In the genomic region with DNA sequence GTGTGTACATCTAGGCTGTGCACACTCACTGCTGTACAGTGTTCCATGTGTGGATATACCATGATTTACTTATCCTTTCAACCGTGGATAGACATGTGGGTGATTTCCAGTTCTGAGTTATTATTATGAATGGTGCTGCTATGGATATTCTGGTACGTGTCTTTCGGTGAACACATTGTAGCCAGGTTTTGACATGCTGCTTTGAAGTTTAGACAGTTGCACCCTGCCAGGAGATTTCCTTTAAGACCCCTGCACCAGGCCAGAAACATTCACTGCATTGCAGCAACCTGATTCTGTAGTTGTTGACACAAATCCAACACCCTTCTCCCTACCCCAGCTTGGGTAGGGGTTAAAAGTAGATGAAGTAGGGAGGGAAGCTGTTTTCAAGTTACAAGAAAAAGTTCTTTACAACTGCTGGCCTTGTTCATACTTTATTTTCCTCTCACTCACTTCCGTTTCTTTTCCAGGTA, we compare ENCODE assay signal across 10 cellular contexts. TPM values are rescaled to one million over a fixed set of nuclear protein-coding genes. Genes with fewer than 3 reads are reported as not detected.
DNase-seq lines count a peak whose midpoint lies in the region; ATAC-seq, FAIRE-seq and TF ChIP-seq lines count a peak whose summit lies in the region.
"Had no signal": no experiment of that assay in that cellular context is flagged by ENCODE, and none has a peak within 500 bp of the region (broad histone marks: within the 10 kb centered on the region; RNA-seq: fewer than 3 reads in every experiment).

No MANE protein-coding gene starts in this region.

- H3K9me3 ChIP-seq in neural progenitor cell (ENCODE audit: low read depth) = no peaks in the 10 kb centered on the region
- H3K9me3 ChIP-seq: right atrium auricular region had no signal

- peak overlapping the region; percentile 92 for H3K27ac Mint-ChIP-seq in activated CD4-positive, alpha-beta T cell treated with anti-CD3 and anti-CD28 coated beads for 36 hours
- peak overlapping the region; percentile 61 to 94 for H3K27ac Mint-ChIP-seq in stimulated activated naive CD8-positive, alpha-beta T cell treated with anti-CD3 and anti-CD28 coated beads, Interleukin-15, amount 100 ng/mL, for 72 hours
- no peak overlapping the region for H3K27ac Mint-ChIP-seq in neural progenitor cell

- H3K9me3 Mint-ChIP-seq in activated CD4-positive, alpha-beta T cell treated with anti-CD3 and anti-CD28 coated beads for 36 hours (ENCODE audit: low read depth) = peaks cover 7% of the 10 kb centered on the region
- peaks cover 3 to 9% of the 10 kb centered on the region in 2 donors for H3K9me3 Mint-ChIP-seq in stimulated activated naive CD8-positive, alpha-beta T cell treated with anti-CD3 and anti-CD28 coated beads, Interleukin-15, amount 100 ng/mL, for 72 hours
- peaks cover 1% of the 10 kb centered on the region for H3K9me3 Mint-ChIP-seq in neural progenitor cell

- H3K27me3 Mint-ChIP-seq in activated CD4-positive, alpha-beta T cell treated with anti-CD3 and anti-CD28 coated beads for 36 hours = no peaks in the 10 kb centered on the region
- H3K27me3 Mint-ChIP-seq in stimulated activated naive CD8-positive, alpha-beta T cell treated with anti-CD3 and anti-CD28 coated beads, Interleukin-15, amount 100 ng/mL, for 72 hours = no peaks in the 10 kb centered on the region
- H3K27me3 Mint-ChIP-seq in neural progenitor cell (ENCODE audit: insufficient read depth, low read depth) = no peaks in the 10 kb centered on the region

- no peaks in the 10 kb centered on the region for H3K36me3 Mint-ChIP-seq in activated CD4-positive, alpha-beta T cell treated with anti-CD3 and anti-CD28 coated beads for 36 hours (ENCODE audit: low read depth)
- H3K36me3 Mint-ChIP-seq in neural progenitor cell = no peaks in the 10 kb centered on the region

- H3K4me3 ChIP-seq in bronchial epithelial cell (ENCODE audit: low read depth, low read length) (no peak overlapping the region), neural progenitor cell (no peak overlapping the region)
- H3K4me3 ChIP-seq: right atrium auricular region had no signal

- no peak for FAIRE-seq in bronchial epithelial cell (lab: Jason Lieb, UNC)

- peak; percentile 30 for DNase-seq in activated CD4-positive, alpha-beta T cell treated with anti-CD3 and anti-CD28 coated beads for 36 hours
- no peak for DNase-seq in activated CD4-positive, alpha-beta T cell treated with anti-CD3 and anti-CD28 coated beads, Interleukin-2, amount 50 U/mL, for 4 hours
- DNase-seq in bronchial epithelial cell (ENCODE audit: low read depth) (peak; percentile 60), omental fat pad (ENCODE audit: low spot score) (no peak), neural progenitor cell (ENCODE audit: low spot score) (no peak)
- DNase-seq in stimulated activated naive CD8-positive, alpha-beta T cell treated with anti-CD3 and anti-CD28 coated beads, Interleukin-15, amount 100 ng/mL, for 72 hours = peak in 1 of 2 donors; percentile 26
- DNase-seq in NK-92 treated with Interleukin-12 subunit alpha and Interleukin-12 subunit beta, amount 100 ng/mL, for 24 hours (lab: John Stamatoyannopoulos, UW) = no peak
- DNase-seq: SW 1271 had no signal

- no peaks in the 10 kb centered on the region for H3F3A ChIP-seq in neural progenitor cell (ENCODE audit: low read depth)

- no peaks in the 10 kb centered on the region for H3K4me1 ChIP-seq in neural progenitor cell
- H3K4me1 ChIP-seq: right atrium auricular region had no signal

- H3K79me2 ChIP-seq in neural progenitor cell (ENCODE audit: low read depth) = no peaks in the 10 kb centered on the region

- H3K27me3 ChIP-seq in bronchial epithelial cell (ENCODE audit: control insufficient read depth, insufficient read depth, low read length) = no peaks in the 10 kb centered on the region
- no peaks in the 10 kb centered on the region for H3K27me3 ChIP-seq in neural progenitor cell
- H3K27me3 ChIP-seq: right atrium auricular region had no signal

- H3K4me1 Mint-ChIP-seq in activated CD4-positive, alpha-beta T cell treated with anti-CD3 and anti-CD28 coated beads for 36 hours = peaks cover 58% of the 10 kb centered on the region
- H3K4me1 Mint-ChIP-seq in stimulated activated naive CD8-positive, alpha-beta T cell treated with anti-CD3 and anti-CD28 coated beads, Interleukin-15, amount 100 ng/mL, for 72 hours = peaks cover 63% of the 10 kb centered on the region
- peaks cover 18% of the 10 kb centered on the region for H3K4me1 Mint-ChIP-seq in neural progenitor cell

- H3K36me3 ChIP-seq in bronchial epithelial cell (ENCODE audit: control insufficient read depth, insufficient read depth, low read length) (no peaks in the 10 kb centered on the region), neural progenitor cell (no peaks in the 10 kb centered on the region)
- H3K36me3 ChIP-seq: right atrium auricular region had no signal

- no peak for TF ChIP-seq CTCF in bronchial epithelial cell (IDR thresholded peaks at IDR 0.05; ENCODE audit: insufficient read depth, low read length, severe bottlenecking)
- TF ChIP-seq CTCF in omental fat pad (IDR thresholded peaks at IDR 0.05) = no peak
- TF ChIP-seq CTCF in neural progenitor cell (IDR thresholded peaks at IDR 0.05) = no peak

- H3K9ac ChIP-seq in neural progenitor cell = no peak overlapping the region

- H3K4me2 ChIP-seq in neural progenitor cell = no peak overlapping the region

- peak; percentile 64 for ATAC-seq in activated CD4-positive, alpha-beta T cell treated with anti-CD3 and anti-CD28 coated beads for 36 hours
- ATAC-seq in HG03175 (IDR thresholded peaks at IDR 0.05; ENCODE audit: unreplicated experiment) (peak; percentile 27), omental fat pad (ENCODE audit: low FRiP score) (no peak)
- peak; percentile 73 for ATAC-seq in stimulated activated naive CD8-positive, alpha-beta T cell treated with anti-CD3 and anti-CD28 coated beads, Interleukin-15, amount 100 ng/mL, for 72 hours

- peak overlapping the region; percentile 20 for H3K4me3 Mint-ChIP-seq in activated CD4-positive, alpha-beta T cell treated with anti-CD3 and anti-CD28 coated beads for 36 hours
- peak overlapping the region; percentile 62 to 65 for H3K4me3 Mint-ChIP-seq in stimulated activated naive CD8-positive, alpha-beta T cell treated with anti-CD3 and anti-CD28 coated beads, Interleukin-15, amount 100 ng/mL, for 72 hours
- no peak overlapping the region for H3K4me3 Mint-ChIP-seq in neural progenitor cell

- no peak overlapping the region for H3K27ac ChIP-seq in neural progenitor cell
- H3K27ac ChIP-seq: right atrium auricular region had no signal

- POLR2A ChIA-PET in activated CD4-positive, alpha-beta T cell treated with anti-CD3 and anti-CD28 coated beads for 36 hours (lab: Charles Lee) = interaction anchor here (0.6 to 1.2 kb wide), 3 partner anchors 11 to 354 kb away, joined by 3 to 5 read pairs (median 3); a partner anchor contains a TSS

- intact Hi-C loops in activated CD4-positive, alpha-beta T cell treated with anti-CD3 and anti-CD28 coated beads for 36 hours (cut with DNase I, micrococcal nuclease) = loop anchor here (1.0 to 5.0 kb wide), 11 partner anchors 12 to 470 kb away; a partner anchor contains a TSS

- no peak overlapping the region for H2AFZ ChIP-seq in neural progenitor cell (replicated peaks)

- CTCF ChIA-PET in activated CD4-positive, alpha-beta T cell treated with anti-CD3 and anti-CD28 coated beads for 36 hours (lab: Charles Lee) = interaction anchor here (0.6 to 1.7 kb wide), 3 partner anchors 12 to 385 kb away, joined by 3 to 6 read pairs (median 5); a partner anchor contains a TSS

- H4K20me1 ChIP-seq in neural progenitor cell (ENCODE audit: low read depth) = no peaks in the 10 kb centered on the region

RNA-seq across cellular contexts. Expression of a gene that starts 11.8 kb away (rescaled TPM):
- total RNA-seq in activated CD4-positive, alpha-beta T cell treated with anti-CD3 and anti-CD28 coated beads for 36 hours = 100 to 1,000 TPM; 138 to 147 TPM
- total RNA-seq in bronchial epithelial cell (66.2 and 83.5 TPM in 2 replicates), omental fat pad (10 to 100 TPM; 60.8 to 77.8 (median 70.0) TPM), neural progenitor cell (ENCODE audit: low replicate concordance) (230 and 266 TPM in 2 replicates)

RNA-seq across cellular contexts. Expression of a gene that starts 51.0 kb away (rescaled TPM):
- under 1 TPM; 0.25 to 0.40 TPM for total RNA-seq in activated CD4-positive, alpha-beta T cell treated with anti-CD3 and anti-CD28 coated beads for 36 hours
- 0.26 and 0.79 TPM in 2 replicates for total RNA-seq in bronchial epithelial cell
- 1 to 10 TPM; 1.2 to 8.7 (median 1.7) TPM for total RNA-seq in omental fat pad
- total RNA-seq in neural progenitor cell (ENCODE audit: low replicate concordance) = 0.06 and 0.12 TPM in 2 replicates

Comparison
In these comparisons a context has a peak if more than half of its experiments do, and no peak if none do; other contexts are left out.
1. DNase-seq: peak in activated CD4-positive, alpha-beta T cell treated with anti-CD3 and anti-CD28 coated beads for 36 hours (single experiment) and bronchial epithelial cell (single experiment); none in activated CD4-positive, alpha-beta T cell treated with anti-CD3 and anti-CD28 coated beads, Interleukin-2, amount 50 U/mL, for 4 hours (0 of 2), omental fat pad (single experiment), NK-92 treated with Interleukin-12 subunit alpha and Interleukin-12 subunit beta, amount 100 ng/mL, for 24 hours (single experiment) and neural progenitor cell (single experiment).